Comparison of ENCODE assay signal across 20 cellular contexts in genomic region chr15:82656641-82657266, GRCh38. TPM values are rescaled to one million over a fixed set of nuclear protein-coding genes. Genes with fewer than 3 reads are reported as not detected.
"Had no signal": no experiment of that assay in that cellular context is flagged by ENCODE, and none has a peak within 500 bp of the region (broad histone marks: within the 10 kb centered on the region; RNA-seq: fewer than 3 reads in every experiment).

No MANE protein-coding gene starts in this region.

- H3K4me1 ChIP-seq: SJCRH30 had no signal

- H3K36me3 ChIP-seq: SJCRH30 had no signal

- DNase-seq: KBM-7, MV-4-11, NCI-H1048, NCI-H1105, NCI-H1417 treated with DMSO at 0.1 percent for 48 hours, NCI-H146, NCI-H1694 treated with DMSO at 0.1 percent for 48 hours, NCI-H1930, NCI-H2081, NCI-H2107, NCI-H2227 treated with DMSO at 0.1 percent for 48 hours, NCI-H524, NCI-H526 treated with DMSO at 0.1 percent for 48 hours, NCI-H774, SHP77 treated with DMSO at 0.1 percent for 48 hours, SJCRH30 had no signal

- H3K27me3 ChIP-seq: SJCRH30 had no signal

- H3K9me3 ChIP-seq: SJCRH30 had no signal

- H3K4me3 ChIP-seq: SJCRH30 had no signal

- ATAC-seq: Right ventricle myocardium inferior, SK-N-SH treated with all-trans-retinoic acid at 6 μM for 48 hours had no signal

- H3K27ac ChIP-seq: SJCRH30 had no signal

RNA-seq across cellular contexts. Expression of gene CPEB1, which starts 9.6 kb away (rescaled TPM):
- total RNA-seq: HT-29, MCF 10A had no signal

RNA-seq across cellular contexts. Expression of gene AP3B2, which starts 52.9 kb away (rescaled TPM):
- total RNA-seq: HT-29, SJCRH30 had no signal
